ENCODE assay signal across 8 cellular contexts in the genomic region with DNA sequence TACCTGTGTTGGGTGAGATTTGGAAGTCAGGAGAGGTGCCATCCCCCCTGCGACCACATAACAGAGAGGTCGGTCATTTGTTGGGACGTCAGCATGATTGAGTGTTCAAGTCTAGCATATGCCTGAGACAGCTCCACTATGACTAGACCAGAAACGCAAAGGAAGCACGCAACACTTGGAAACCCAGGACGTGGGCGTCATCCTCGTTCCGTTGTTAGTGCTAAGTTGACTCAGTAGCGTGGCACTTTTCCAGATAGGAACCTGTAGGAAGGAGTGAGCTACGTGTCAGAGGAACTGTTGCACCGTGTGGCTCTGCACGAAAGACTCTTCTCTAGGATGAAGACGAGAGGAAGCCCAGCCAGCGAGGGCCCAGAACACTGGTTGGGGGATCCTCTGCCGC.
A peak's percentile ranks its signal among the peaks of the same experiment; 100 is the strongest.
DNase-seq lines count a peak whose midpoint lies in the region; ATAC-seq and TF ChIP-seq lines count a peak whose summit lies in the region.
"Not testable (repeated sequence)": the region's sequence is repeated elsewhere in the genome, so short reads cannot be mapped to it uniquely, and the experiment has no call there.

No MANE protein-coding gene starts in this region.

- H3K27me3 ChIP-seq in RWPE2 (ENCODE audit: insufficient read depth, poor library complexity, severe bottlenecking); right cardiac atrium (ENCODE audit: control insufficient read depth, insufficient read depth): not testable (repeated sequence)

- not testable (repeated sequence) for H3K4me1 ChIP-seq in RWPE2 (ENCODE audit: insufficient read depth, poor library complexity, severe bottlenecking); right cardiac atrium (ENCODE audit: control insufficient read depth, insufficient read depth, low read length)

- H3K9me3 Mint-ChIP-seq in activated CD4-positive, alpha-beta memory T cell treated with anti-CD3 and anti-CD28 coated beads, Interleukin-2, amount 10 ng/mL, durations not matched to agents 7 days and 5 days; activated naive CD4-positive, alpha-beta T cell treated with anti-CD3 and anti-CD28 coated beads, Interleukin-2, amount 10 ng/mL, durations not matched to agents 7 days and 5 days; central memory CD8-positive, alpha-beta T cell: not testable (repeated sequence)

- POLR2A ChIA-PET in AG04449 (lab: Yijun Ruan, JAX) = interaction anchor here (0.7 kb wide), 1 partner anchor 120 kb away, joined by 3 read pairs; no protein-coding TSS in a partner anchor
- POLR2A ChIA-PET in activated CD4-positive, alpha-beta memory T cell treated with anti-CD3 and anti-CD28 coated beads, Interleukin-2, amount 10 ng/mL, durations not matched to agents 7 days and 5 days (lab: Charles Lee) = not testable (repeated sequence)

- peak overlapping the region; percentile 50 for H3K27ac ChIP-seq in RWPE2 (ENCODE audit: poor library complexity, severe bottlenecking)
- H3K27ac ChIP-seq in right cardiac atrium (ENCODE audit: low read length) = peak overlapping the region; percentile 75

- H3K36me3 Mint-ChIP-seq in activated CD4-positive, alpha-beta memory T cell treated with anti-CD3 and anti-CD28 coated beads, Interleukin-2, amount 10 ng/mL, durations not matched to agents 7 days and 5 days (ENCODE audit: low read depth) = peaks cover 62% of the 10 kb centered on the region
- H3K36me3 Mint-ChIP-seq in activated naive CD4-positive, alpha-beta T cell treated with anti-CD3 and anti-CD28 coated beads, Interleukin-2, amount 10 ng/mL, durations not matched to agents 7 days and 5 days = peaks cover 55% of the 10 kb centered on the region
- peaks cover 48% of the 10 kb centered on the region for H3K36me3 Mint-ChIP-seq in central memory CD8-positive, alpha-beta T cell (ENCODE audit: insufficient read depth)

- not testable (repeated sequence) for H3K27me3 Mint-ChIP-seq in activated CD4-positive, alpha-beta memory T cell treated with anti-CD3 and anti-CD28 coated beads, Interleukin-2, amount 10 ng/mL, durations not matched to agents 7 days and 5 days; activated naive CD4-positive, alpha-beta T cell treated with anti-CD3 and anti-CD28 coated beads, Interleukin-2, amount 10 ng/mL, durations not matched to agents 7 days and 5 days; central memory CD8-positive, alpha-beta T cell

- peak; percentile 72 for ATAC-seq in RWPE2 (ENCODE audit: low read depth)
- ATAC-seq in central memory CD8-positive, alpha-beta T cell (replicated peaks; ENCODE audit: extremely low read depth, poor library complexity, severe bottlenecking); right cardiac atrium: not testable (repeated sequence)

- peaks cover 91% of the 10 kb centered on the region for H3K36me3 ChIP-seq in RWPE2 (ENCODE audit: low read depth)

- TF ChIP-seq CTCF in AG04449 (IDR thresholded peaks at IDR 0.05; ENCODE audit: insufficient read depth, low read length, missing control alignments); RWPE2 (IDR thresholded peaks at IDR 0.05; ENCODE audit: poor library complexity, severe bottlenecking): not testable (repeated sequence)

- H3K4me3 ChIP-seq in AG04449 (ENCODE audit: low read depth, low read length); RWPE2 (ENCODE audit: severe bottlenecking); right cardiac atrium (ENCODE audit: low read length): not testable (repeated sequence)

- peaks cover 57% of the 10 kb centered on the region for H3K4me1 Mint-ChIP-seq in activated CD4-positive, alpha-beta memory T cell treated with anti-CD3 and anti-CD28 coated beads, Interleukin-2, amount 10 ng/mL, durations not matched to agents 7 days and 5 days
- peaks cover 58% of the 10 kb centered on the region for H3K4me1 Mint-ChIP-seq in activated naive CD4-positive, alpha-beta T cell treated with anti-CD3 and anti-CD28 coated beads, Interleukin-2, amount 10 ng/mL, durations not matched to agents 7 days and 5 days
- H3K4me1 Mint-ChIP-seq in central memory CD8-positive, alpha-beta T cell = peaks cover 54% of the 10 kb centered on the region

- H3K4me3 Mint-ChIP-seq in activated CD4-positive, alpha-beta memory T cell treated with anti-CD3 and anti-CD28 coated beads, Interleukin-2, amount 10 ng/mL, durations not matched to agents 7 days and 5 days = peak overlapping the region; percentile 2
- H3K4me3 Mint-ChIP-seq in activated naive CD4-positive, alpha-beta T cell treated with anti-CD3 and anti-CD28 coated beads, Interleukin-2, amount 10 ng/mL, durations not matched to agents 7 days and 5 days; central memory CD8-positive, alpha-beta T cell: not testable (repeated sequence)

- peak overlapping the region; percentile 72 for H3K27ac Mint-ChIP-seq in activated CD4-positive, alpha-beta memory T cell treated with anti-CD3 and anti-CD28 coated beads, Interleukin-2, amount 10 ng/mL, durations not matched to agents 7 days and 5 days
- peak overlapping the region; percentile 83 for H3K27ac Mint-ChIP-seq in activated naive CD4-positive, alpha-beta T cell treated with anti-CD3 and anti-CD28 coated beads, Interleukin-2, amount 10 ng/mL, durations not matched to agents 7 days and 5 days
- peak overlapping the region; percentile 50 for H3K27ac Mint-ChIP-seq in central memory CD8-positive, alpha-beta T cell (ENCODE audit: low read depth)

- H3K9me3 ChIP-seq in RWPE2 (ENCODE audit: severe bottlenecking); right cardiac atrium (ENCODE audit: control insufficient read depth, low read length): not testable (repeated sequence)

- CTCF ChIA-PET in AG04449 (lab: Yijun Ruan, JAX) = interaction anchor here (1.1 kb wide), 1 partner anchor 339 kb away, joined by 3 read pairs; no protein-coding TSS in a partner anchor
- CTCF ChIA-PET in activated CD4-positive, alpha-beta memory T cell treated with anti-CD3 and anti-CD28 coated beads, Interleukin-2, amount 10 ng/mL, durations not matched to agents 7 days and 5 days (lab: Charles Lee) = not testable (repeated sequence)
- CTCF ChIA-PET in activated naive CD4-positive, alpha-beta T cell treated with anti-CD3 and anti-CD28 coated beads, Interleukin-2, amount 10 ng/mL, durations not matched to agents 7 days and 5 days (lab: Charles Lee) = interaction anchor here (1.4 kb wide), 1 partner anchor 31 kb away, joined by 5 read pairs; no protein-coding TSS in a partner anchor

- intact Hi-C loops in right cardiac atrium (cut with DNase I) = loop anchor here in 1 of 4 donors (5.0 kb wide), 1 partner anchor 70 kb away; no protein-coding TSS in a partner anchor

- DNase-seq in AG04449 (ENCODE audit: low read depth, low spot score) (peak; percentile 0), superior temporal gyrus (ENCODE audit: extremely low spot score) (peak; percentile 12)
- not testable (repeated sequence) for DNase-seq in RWPE2 (ENCODE audit: low spot score); activated naive CD4-positive, alpha-beta T cell treated with anti-CD3 and anti-CD28 coated beads, Interleukin-2, amount 10 ng/mL, durations not matched to agents 7 days and 5 days; central memory CD8-positive, alpha-beta T cell (ENCODE audit: low spot score in 2 of 2); right cardiac atrium
- DNase-seq in activated CD4-positive, alpha-beta memory T cell treated with anti-CD3 and anti-CD28 coated beads, Interleukin-2, amount 10 ng/mL, durations not matched to agents 7 days and 5 days = peak; percentile 18
- peak; percentile 46 to 50 for DNase-seq in stimulated activated CD4-positive, alpha-beta T cell treated with anti-CD3 and anti-CD28 coated beads, Interleukin-2, amount 100 ng/mL, for 24 hours

- WGBS in right cardiac atrium = 45% methylated on average over 14 of the region's 16 CpGs
